ENCODE assay signal across 1 cellular context in genomic region chr11:110339456-110339855, GRCh38.
A peak's percentile ranks its signal among the peaks of the same experiment; 100 is the strongest.
TF ChIP-seq lines count a peak whose summit lies in the region.

No MANE protein-coding gene starts in this region.

TF ChIP-seq in GM12878, 131 proteins besides CTCF, POLR2A, EP300 and RAD21 (continued from another document):
- TF ChIP-seq, protein P1, sequence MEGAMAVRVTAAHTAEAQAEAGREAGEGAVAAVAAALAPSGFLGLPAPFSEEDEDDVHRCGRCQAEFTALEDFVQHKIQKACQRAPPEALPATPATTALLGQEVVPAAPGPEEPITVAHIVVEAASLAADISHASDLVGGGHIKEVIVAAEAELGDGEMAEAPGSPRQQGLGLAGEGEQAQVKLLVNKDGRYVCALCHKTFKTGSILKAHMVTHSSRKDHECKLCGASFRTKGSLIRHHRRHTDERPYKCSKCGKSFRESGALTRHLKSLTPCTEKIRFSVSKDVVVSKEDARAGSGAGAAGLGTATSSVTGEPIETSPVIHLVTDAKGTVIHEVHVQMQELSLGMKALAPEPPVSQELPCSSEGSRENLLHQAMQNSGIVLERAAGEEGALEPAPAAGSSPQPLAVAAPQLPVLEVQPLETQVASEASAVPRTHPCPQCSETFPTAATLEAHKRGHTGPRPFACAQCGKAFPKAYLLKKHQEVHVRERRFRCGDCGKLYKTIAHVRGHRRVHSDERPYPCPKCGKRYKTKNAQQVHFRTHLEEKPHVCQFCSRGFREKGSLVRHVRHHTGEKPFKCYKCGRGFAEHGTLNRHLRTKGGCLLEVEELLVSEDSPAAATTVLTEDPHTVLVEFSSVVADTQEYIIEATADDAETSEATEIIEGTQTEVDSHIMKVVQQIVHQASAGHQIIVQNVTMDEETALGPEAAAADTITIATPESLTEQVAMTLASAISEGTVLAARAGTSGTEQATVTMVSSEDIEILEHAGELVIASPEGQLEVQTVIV (IDR thresholded peaks at IDR 0.05; ENCODE audit: borderline replicate concordance, partially characterized antibody) = no peak
- TF ChIP-seq MLLT1 (IDR thresholded peaks at IDR 0.05) (0 out of 2 replicates have a peak, but pooled peaks have one; percentile 0), ATF7 (IDR thresholded peaks at IDR 0.05; ENCODE audit: low read depth) (peak; percentile 23; the same call in 1 of the 2 replicates), NFXL1 (IDR thresholded peaks at IDR 0.05; ENCODE audit: borderline replicate concordance) (no peak), ZNF687 (IDR thresholded peaks at IDR 0.05) (peak; percentile 56; the same call in 1 of the 2 replicates), SMAD1 (IDR thresholded peaks at IDR 0.05; ENCODE audit: low read depth, partially characterized antibody) (no peak), YY1 (IDR thresholded peaks at IDR 0.05; ENCODE audit: low read depth, low read length) (no peak), SPI1 (IDR thresholded peaks at IDR 0.05; ENCODE audit: borderline replicate concordance, insufficient read depth, low read depth, low read length) (0 out of 2 replicates have a peak, but pooled peaks have one; percentile 3)
